ENCODE assay signal across 12 cellular contexts in genomic region chr12:100539209-100539608, GRCh38. TPM values are rescaled to one million over a fixed set of nuclear protein-coding genes. Genes with fewer than 3 reads are reported as not detected.
DNase-seq lines count a peak whose midpoint lies in the region; ATAC-seq, FAIRE-seq and TF ChIP-seq lines count a peak whose summit lies in the region.
"Had no signal": no experiment of that assay in that cellular context is flagged by ENCODE, and none has a peak within 500 bp of the region (broad histone marks: within the 10 kb centered on the region; RNA-seq: fewer than 3 reads in every experiment).

No MANE protein-coding gene starts in this region.

- ATAC-seq in A549 (peak; percentile 54 to 64; a peak in 3 of 6 replicates), SK-N-SH treated with all-trans-retinoic acid at 6 μM for 48 hours (peak; percentile 72), HG03442 (IDR thresholded peaks at IDR 0.05; ENCODE audit: unreplicated experiment) (no peak), natural killer cell (no peak)
- ATAC-seq: activated T-cell treated with anti-CD3 and anti-CD28 coated beads, Interleukin-2, amount 50 U/mL, for 4 hours; natural killer cell treated with Interleukin-12 subunit alpha and Interleukin-12 subunit beta and Interleukin-15 and Interleukin-18, amount 100 ng/mL, for 72 hours had no signal

- POLR2A ChIA-PET in A549 (lab: Yijun Ruan, JAX), result no interaction called here

- peaks cover 0 to 3% of the 10 kb centered on the region in 2 donors for H3K27me3 Mint-ChIP-seq in natural killer cell (ENCODE audit: low read depth in 2 of 2)

- no peak overlapping the region for H3K4me3 Mint-ChIP-seq in natural killer cell
- H3K4me3 Mint-ChIP-seq: activated T-cell treated with anti-CD3 and anti-CD28 coated beads, Interleukin-2, amount 50 U/mL, for 4 hours; natural killer cell treated with Interleukin-12 subunit alpha and Interleukin-12 subunit beta and Interleukin-15 and Interleukin-18, amount 100 ng/mL, for 72 hours had no signal

- WGBS in A549 (ENCODE audit: missing lambda C conversion rate), result 53% methylated on average over 2 of the region's 2 CpGs

- no peak overlapping the region for H3K4me2 ChIP-seq in A549

- H3K27ac ChIP-seq in A549, result no peak overlapping the region
- H3K27ac ChIP-seq: esophagus squamous epithelium, HL-60 had no signal

- CTCF ChIA-PET in A549 (lab: Yijun Ruan, JAX), result interaction anchor here (1.2 kb wide), 1 partner anchor 15 kb away, joined by 3 read pairs; no protein-coding TSS in a partner anchor

- H3K9me3 Mint-ChIP-seq in natural killer cell, result no peaks in the 10 kb centered on the region
- H3K9me3 Mint-ChIP-seq: activated T-cell treated with anti-CD3 and anti-CD28 coated beads, Interleukin-2, amount 50 U/mL, for 4 hours; natural killer cell treated with Interleukin-12 subunit alpha and Interleukin-12 subunit beta and Interleukin-15 and Interleukin-18, amount 100 ng/mL, for 72 hours had no signal

- no peak for TF ChIP-seq CTCF in A549 (IDR thresholded peaks at IDR 0.05)
- no peak for TF ChIP-seq CTCF in GM20000 (IDR thresholded peaks at IDR 0.05; ENCODE audit: extremely low read depth, missing control alignments)
- no peak for TF ChIP-seq CTCF in natural killer cell (IDR thresholded peaks at IDR 0.05)

- no peaks in the 10 kb centered on the region for H3K36me3 Mint-ChIP-seq in natural killer cell
- H3K36me3 Mint-ChIP-seq: natural killer cell treated with Interleukin-12 subunit alpha and Interleukin-12 subunit beta and Interleukin-15 and Interleukin-18, amount 100 ng/mL, for 72 hours had no signal

- TF ChIP-seq POLR2A in A549 (IDR thresholded peaks at IDR 0.05; ENCODE audit: low read length), result no peak

- no peak overlapping the region for H3K27ac Mint-ChIP-seq in natural killer cell
- H3K27ac Mint-ChIP-seq: natural killer cell treated with Interleukin-12 subunit alpha and Interleukin-12 subunit beta and Interleukin-15 and Interleukin-18, amount 100 ng/mL, for 72 hours had no signal

- H3K9me3 ChIP-seq in A549, result no peaks in the 10 kb centered on the region
- H3K9me3 ChIP-seq: esophagus squamous epithelium had no signal

- no peaks in the 10 kb centered on the region for H3K4me1 Mint-ChIP-seq in natural killer cell

- intact Hi-C loops in natural killer cell (cut with micrococcal nuclease), result no loop called here

- FAIRE-seq in A549 (lab: Jason Lieb, UNC), result no peak
- FAIRE-seq in HTR-8/SVneo (lab: Jason Lieb, UNC), result no peak

- DNase-seq in A549 (ENCODE audit: low read depth in 1 of 2, low spot score in 1 of 2), result peak in 1 of 2 experiments; percentile 27
- DNase-seq in GM20000 (ENCODE audit: low spot score), result peak; percentile 13
- peak; percentile 23 for DNase-seq in fibroblast of peridontal ligament (ENCODE audit: extremely low read depth)
- DNase-seq in natural killer cell, result no peak
- no peak for DNase-seq in HTR-8/SVneo (ENCODE audit: insufficient read length, low spot score)
- DNase-seq in NCI-H446 (lab: John Stamatoyannopoulos, UW), result no peak
- DNase-seq: activated T-cell treated with anti-CD3 and anti-CD28 coated beads, Interleukin-2, amount 50 U/mL, for 4 hours; esophagus squamous epithelium had no signal

- no peak for TF ChIP-seq EP300 in A549 (IDR thresholded peaks at IDR 0.05)

- H3K4me1 ChIP-seq in A549, result peaks cover under 1% of the 10 kb centered on the region; the same call in 1 of the 3 replicates
- H3K4me1 ChIP-seq: esophagus squamous epithelium had no signal

- no peak overlapping the region for H3K4me3 ChIP-seq in A549
- H3K4me3 ChIP-seq: esophagus squamous epithelium had no signal

- no peak for TF ChIP-seq RAD21 in A549 (conservative IDR thresholded peaks at IDR 0.05 in 1 of 2, IDR thresholded peaks at IDR 0.05 in 1 of 2)

TF ChIP-seq in A549, 52 proteins besides CTCF, POLR2A, EP300 and RAD21:
- TF ChIP-seq EHMT2 (IDR thresholded peaks at IDR 0.05; ENCODE audit: low read depth), result peak; percentile 71
- TF ChIP-seq RFX5 (IDR thresholded peaks at IDR 0.05), result no peak
- no peak for TF ChIP-seq RARB (CRISPR knock-in tag; IDR thresholded peaks at IDR 0.05)
- peak; percentile 95 for TF ChIP-seq REST (IDR thresholded peaks at IDR 0.05)
- no peak for TF ChIP-seq CBX8 (IDR thresholded peaks at IDR 0.05)
- TF ChIP-seq FOSB (CRISPR knock-in tag; IDR thresholded peaks at IDR 0.05), result no peak
- TF ChIP-seq ZNF302 (CRISPR knock-in tag; IDR thresholded peaks at IDR 0.05), result no peak
TF ChIP-seq in A549: peak in this region for 2.

TF ChIP-seq in SK-N-SH treated with all-trans-retinoic acid at 6 μM for 48 hours, 23 proteins besides CTCF, POLR2A, EP300 and RAD21 (continues in another document):
- TF ChIP-seq TSHZ2 (CRISPR knock-in tag; IDR thresholded peaks at IDR 0.05), result no peak
- TF ChIP-seq ZNF565 (CRISPR knock-in tag; conservative IDR thresholded peaks at IDR 0.05; ENCODE audit: low read depth), result no peak
- no peak for TF ChIP-seq CSDC2 (CRISPR knock-in tag; IDR thresholded peaks at IDR 0.05)
- no peak for TF ChIP-seq ZFP30 (CRISPR knock-in tag; IDR thresholded peaks at IDR 0.05)
- TF ChIP-seq PPARA (CRISPR knock-in tag; IDR thresholded peaks at IDR 0.05; ENCODE audit: borderline replicate concordance), result no peak
- no peak for TF ChIP-seq RARB (CRISPR knock-in tag; IDR thresholded peaks at IDR 0.05)
- no peak for TF ChIP-seq CREB5 (CRISPR knock-in tag; IDR thresholded peaks at IDR 0.05; ENCODE audit: low read depth)
- no peak for TF ChIP-seq POU6F1 (CRISPR knock-in tag; IDR thresholded peaks at IDR 0.05; ENCODE audit: borderline replicate concordance, low read depth)
- TF ChIP-seq SNAI2 (CRISPR knock-in tag; IDR thresholded peaks at IDR 0.05), result no peak
- no peak for TF ChIP-seq TCF4 (CRISPR knock-in tag; IDR thresholded peaks at IDR 0.05; ENCODE audit: borderline replicate concordance)
- no peak for TF ChIP-seq ISL1 (CRISPR knock-in tag; IDR thresholded peaks at IDR 0.05)
- TF ChIP-seq ZFP3 (CRISPR knock-in tag; IDR thresholded peaks at IDR 0.05), result no peak
- no peak for TF ChIP-seq ZC3H10 (CRISPR knock-in tag; IDR thresholded peaks at IDR 0.05)
- no peak for TF ChIP-seq ZNF8 (CRISPR knock-in tag; IDR thresholded peaks at IDR 0.05)

RNA-seq across cellular contexts. Expression of gene GAS2L3, which starts 34.3 kb away (rescaled TPM):
- polyA plus RNA-seq in A549 (2011; rRNA removed) (11.8 and 17.2 TPM in 2 replicates), A549 (2017; fragmentation: RNase III; extraction: RNeasy Plus Mini Kit Qiagen cat#74134 plus additional on column Dnase treatment) (6.4 to 7.2 TPM (median 7.1 TPM) in 3 replicates)
- 2.0 and 2.6 TPM in 2 replicates for polyA plus RNA-seq in A549 (2012; cell fraction: cytosol; rRNA removed)
- 3.3 and 3.9 TPM in 2 replicates for polyA plus RNA-seq in A549 (2012; cell fraction: nucleus; rRNA removed)
- 9.7 and 12.8 TPM in 2 replicates for polyA minus RNA-seq in A549 (2011; rRNA and poly(A)+ RNA removed)
- 1 to 10 TPM in 2 of 3 donors, under 1 TPM in 1; 0.66 to 1.4 (median 1.0) TPM for total RNA-seq in natural killer cell
- total RNA-seq: activated T-cell treated with anti-CD3 and anti-CD28 coated beads, Interleukin-2, amount 50 U/mL, for 4 hours had no signal

Comparison
In these comparisons a context has a peak if more than half of its experiments do, and no peak if none do; other contexts are left out.
1. ATAC-seq: peak in A549 (2 of 2) and SK-N-SH treated with all-trans-retinoic acid at 6 μM for 48 hours (single experiment); none in HG03442 (single experiment) and natural killer cell (0 of 3).
2. DNase-seq: peak in GM20000 (single experiment) and fibroblast of peridontal ligament (single experiment); none in natural killer cell (single experiment), HTR-8/SVneo (single experiment) and NCI-H446 (0 of 2).